In genomic region chr12:119208626-119209061, GRCh38 we compare ENCODE assay signal across 8 cellular contexts. TPM values are rescaled to one million over a fixed set of nuclear protein-coding genes. Genes with fewer than 3 reads are reported as not detected.
DNase-seq lines count a peak whose midpoint lies in the region; ATAC-seq and TF ChIP-seq lines count a peak whose summit lies in the region.

No MANE protein-coding gene starts in this region.

- H3K4me1 ChIP-seq in Peyer's patch, result no peaks in the 10 kb centered on the region

- no peak for TF ChIP-seq CTCF in Peyer's patch (IDR thresholded peaks at IDR 0.05)

- no peak overlapping the region for H3K4me3 ChIP-seq in Peyer's patch

- DNase-seq in ELR (ENCODE audit: low read depth) (peak; percentile 0), Peyer's patch (peak in 2 of 3 donors; percentile 51 to 68), Right ventricle myocardium inferior (ENCODE audit: missing footprints) (peak; percentile 92), renal cortical epithelial cell (ENCODE audit: low read depth) (peak; percentile 71), GDM1 (lab: John Stamatoyannopoulos, UW) (no peak)

- no peaks in the 10 kb centered on the region for H3K9me3 ChIP-seq in Peyer's patch

- H3K27ac ChIP-seq in Peyer's patch, result peak overlapping the region in 1 of 4 donors; percentile 47

- no peak for TF ChIP-seq POLR2A in Peyer's patch (IDR thresholded peaks at IDR 0.05)

- H3K36me3 ChIP-seq in Peyer's patch, result no peaks in the 10 kb centered on the region

- peak; percentile 93 for ATAC-seq in Right ventricle myocardium inferior
- ATAC-seq in HG03460 (IDR thresholded peaks at IDR 0.05; ENCODE audit: unreplicated experiment), result no peak
- no peak for ATAC-seq in GM21723 (IDR thresholded peaks at IDR 0.05; ENCODE audit: unreplicated experiment)
- ATAC-seq in HG03432 (IDR thresholded peaks at IDR 0.05; ENCODE audit: unreplicated experiment), result no peak

- intact Hi-C loops in Right ventricle myocardium inferior (cut with DNase I), result loop anchor here (2.0 to 5.0 kb wide), 3 partner anchors 28 to 174 kb away; no protein-coding TSS in a partner anchor

- no peaks in the 10 kb centered on the region for H3K27me3 ChIP-seq in Peyer's patch

RNA-seq across cellular contexts. Expression of gene HSPB8, which starts 29.9 kb away (rescaled TPM):
- total RNA-seq in Peyer's patch, result 10 to 100 TPM in 2 of 4 donors, 1 to 10 TPM in 2; 3.7 to 20.6 (median 8.4) TPM
- total RNA-seq in Right ventricle myocardium inferior, result 572 TPM
- 62.0 and 125 TPM in 2 replicates for total RNA-seq in renal cortical epithelial cell
